12 cellular contexts compared by ENCODE assay signal in the genomic region with DNA sequence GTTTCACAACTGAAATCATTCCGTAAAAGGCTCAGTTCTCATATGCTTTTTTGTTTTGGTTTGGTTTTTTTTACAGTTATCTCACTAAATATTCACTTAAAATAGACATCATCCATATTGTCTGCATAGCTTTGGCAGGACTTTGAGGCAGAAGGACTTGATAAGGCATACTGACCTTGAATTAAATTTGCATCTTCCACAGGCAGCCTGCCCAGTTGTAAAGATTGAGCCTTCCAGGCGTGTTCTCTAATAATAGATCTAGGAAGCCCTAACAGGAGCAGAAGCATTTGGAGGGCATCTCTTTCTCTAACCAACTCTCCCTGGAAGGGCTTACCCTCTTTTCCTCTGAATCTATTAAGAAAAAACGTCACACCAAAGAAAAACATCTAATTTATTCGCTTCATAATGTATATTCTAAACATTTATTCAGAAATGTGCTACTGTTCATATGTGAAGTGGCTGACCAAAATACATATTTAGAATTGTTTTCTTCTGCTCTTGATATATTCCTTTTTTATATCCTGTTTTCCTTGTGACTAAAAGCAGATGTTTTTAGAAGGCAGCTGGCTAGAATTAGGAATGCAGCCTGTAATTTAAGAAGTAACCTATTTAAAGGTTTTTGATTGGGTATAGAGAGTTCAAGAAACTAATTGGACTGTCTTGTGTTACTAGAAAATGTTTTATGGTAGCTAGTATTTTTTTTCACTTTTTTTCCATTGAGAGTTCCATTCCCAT. TPM values are rescaled to one million over a fixed set of nuclear protein-coding genes. Genes with fewer than 3 reads are reported as not detected.
DNase-seq lines count a peak whose midpoint lies in the region; ATAC-seq and TF ChIP-seq lines count a peak whose summit lies in the region.
"Had no signal": no experiment of that assay in that cellular context is flagged by ENCODE, and none has a peak within 500 bp of the region (broad histone marks: within the 10 kb centered on the region; RNA-seq: fewer than 3 reads in every experiment).

No MANE protein-coding gene starts in this region.

- POLR2A ChIA-PET in SK-N-SH (lab: Yijun Ruan, JAX) = no interaction called here
- POLR2A ChIA-PET in activated CD8-positive, alpha-beta T cell treated with anti-CD3 and anti-CD28 coated beads for 36 hours (lab: Charles Lee) = no interaction called here

- H4K20me1 ChIP-seq in SK-N-SH (ENCODE audit: insufficient read depth) = 0 out of 2 replicates have a peak, but pooled peaks cover 11% of the 10 kb centered on the region

- intact Hi-C loops in activated CD8-positive, alpha-beta T cell treated with anti-CD3 and anti-CD28 coated beads for 36 hours (cut with micrococcal nuclease) = no loop called here
- intact Hi-C loops in spleen (cut with DNase I; ENCODE audit: low total_unique reads) = no loop called here

- H3K4me1 ChIP-seq in SK-N-SH (ENCODE audit: control insufficient read depth in 1 of 2, insufficient read depth in 2 of 2, low read depth in 1 of 2, low read length in 1 of 2) (peaks cover 10 to 12% of the 10 kb centered on the region in 2 experiments; a peak in 3 of 4 replicates), spleen (peaks cover 0 to 21% (median 7%) of the 10 kb centered on the region in 6 donors)

- no peak for TF ChIP-seq EP300 in SK-N-SH (IDR thresholded peaks at IDR 0.05; ENCODE audit: borderline replicate concordance in 1 of 2, low read depth in 1 of 2, low read length in 1 of 2)

- peaks cover 57% of the 10 kb centered on the region for H3K4me1 Mint-ChIP-seq in osteocyte (ENCODE audit: unreplicated experiment)
- peaks cover 24% of the 10 kb centered on the region for H3K4me1 Mint-ChIP-seq in activated CD8-positive, alpha-beta T cell treated with anti-CD3 and anti-CD28 coated beads for 36 hours (ENCODE audit: low read depth)
- peaks cover 8% of the 10 kb centered on the region for H3K4me1 Mint-ChIP-seq in activated T-cell treated with anti-CD3 and anti-CD28 coated beads, Interleukin-2, amount 50 U/mL, for 4 hours (ENCODE audit: low read depth)

- no peaks in the 10 kb centered on the region for H3K9me2 ChIP-seq in SK-N-SH

- H3K4me2 ChIP-seq in SK-N-SH = no peak overlapping the region; the same call in 1 of the 2 replicates

- no peak for TF ChIP-seq CTCF in AG09319 (IDR thresholded peaks at IDR 0.05; ENCODE audit: low read depth, low read length)
- TF ChIP-seq CTCF in SK-N-SH (IDR thresholded peaks at IDR 0.05) = no peak
- TF ChIP-seq CTCF in fibroblast of the aortic adventitia (IDR thresholded peaks at IDR 0.05; ENCODE audit: insufficient read depth, low read length) = no peak
- no peak for TF ChIP-seq CTCF in osteocyte (IDR thresholded peaks at IDR 0.05)
- no peak for TF ChIP-seq CTCF in activated CD8-positive, alpha-beta T cell treated with anti-CD3 and anti-CD28 coated beads for 36 hours (IDR thresholded peaks at IDR 0.05)
- TF ChIP-seq CTCF in spleen (IDR thresholded peaks at IDR 0.05 in 8 of 11, conservative IDR thresholded peaks at IDR 0.05 in 3 of 11) = no peak

- H3K79me2 ChIP-seq in SK-N-SH (ENCODE audit: insufficient read depth) = peaks cover 79% of the 10 kb centered on the region

- 50% methylated on average over 4 of the region's 4 CpGs for WGBS in SK-N-SH (ENCODE audit: low lambda C conversion rate)
- 48 to 57% (median 54%) methylated on average over 4 of the region's 4 CpGs for WGBS in spleen, 5 donors

- no peak for ATAC-seq in activated CD8-positive, alpha-beta T cell treated with anti-CD3 and anti-CD28 coated beads for 36 hours
- no peak for ATAC-seq in activated T-cell treated with anti-CD3 and anti-CD28 coated beads, Interleukin-2, amount 50 U/mL, for 4 hours

- H3K27ac Mint-ChIP-seq in osteocyte (ENCODE audit: unreplicated experiment) = peak overlapping the region; percentile 89
- no peak overlapping the region for H3K27ac Mint-ChIP-seq in activated CD8-positive, alpha-beta T cell treated with anti-CD3 and anti-CD28 coated beads for 36 hours
- H3K27ac Mint-ChIP-seq: B cell, IgD-negative memory B cell had no signal

- TF ChIP-seq RAD21 in SK-N-SH (IDR thresholded peaks at IDR 0.05; ENCODE audit: low read length) = 0 out of 2 replicates have a peak, but pooled peaks have one; percentile 4

- H3K9ac ChIP-seq in SK-N-SH = no peak overlapping the region

- no peaks in the 10 kb centered on the region for H3K27me3 Mint-ChIP-seq in osteocyte (ENCODE audit: unreplicated experiment)
- H3K27me3 Mint-ChIP-seq in activated CD8-positive, alpha-beta T cell treated with anti-CD3 and anti-CD28 coated beads for 36 hours = no peaks in the 10 kb centered on the region
- H3K27me3 Mint-ChIP-seq in activated T-cell treated with anti-CD3 and anti-CD28 coated beads, Interleukin-2, amount 50 U/mL, for 4 hours (ENCODE audit: low read depth) = no peaks in the 10 kb centered on the region
- H3K27me3 Mint-ChIP-seq: B cell, IgD-negative memory B cell had no signal

- H3K4me3 ChIP-seq in SK-N-SH (ENCODE audit: low read depth in 2 of 2, low read length in 1 of 2) = no peak overlapping the region
- H3K4me3 ChIP-seq in fibroblast of the aortic adventitia (ENCODE audit: low read depth, low read length) = no peak overlapping the region
- no peak overlapping the region for H3K4me3 ChIP-seq in spleen

- H2AFZ ChIP-seq in SK-N-SH (ENCODE audit: low read depth) = no peak overlapping the region

- H3K27ac ChIP-seq in SK-N-SH (ENCODE audit: low read depth in 2 of 2, low read length in 1 of 2) = peak overlapping the region; percentile 48 to 87
- peak overlapping the region in 4 of 8 donors; percentile 3 to 49 (median 36) for H3K27ac ChIP-seq in spleen
- H3K27ac ChIP-seq: VCaP had no signal

- H3K9me3 ChIP-seq in SK-N-SH (no peaks in the 10 kb centered on the region), spleen (no peaks in the 10 kb centered on the region)

- CTCF ChIA-PET in SK-N-SH (lab: Yijun Ruan, JAX) = interaction anchor here (1.4 kb wide), 1 partner anchor 8 kb away, joined by 4 read pairs; no protein-coding TSS in a partner anchor
- CTCF ChIA-PET in activated CD8-positive, alpha-beta T cell treated with anti-CD3 and anti-CD28 coated beads for 36 hours (lab: Charles Lee) = no interaction called here

- H3K36me3 ChIP-seq in SK-N-SH (replicated peaks in 1 of 2; ENCODE audit: control insufficient read depth in 1 of 2, insufficient read depth in 2 of 2, low read length in 1 of 2) = peaks cover 5 to 10% of the 10 kb centered on the region in 2 experiments
- H3K36me3 ChIP-seq in spleen = peaks cover 0 to 24% (median 0%) of the 10 kb centered on the region in 6 donors

- no peak for TF ChIP-seq POLR2A in spleen (IDR thresholded peaks at IDR 0.05)

- no peaks in the 10 kb centered on the region for H3K9me3 Mint-ChIP-seq in osteocyte (ENCODE audit: unreplicated experiment)
- no peaks in the 10 kb centered on the region for H3K9me3 Mint-ChIP-seq in activated CD8-positive, alpha-beta T cell treated with anti-CD3 and anti-CD28 coated beads for 36 hours
- no peaks in the 10 kb centered on the region for H3K9me3 Mint-ChIP-seq in activated T-cell treated with anti-CD3 and anti-CD28 coated beads, Interleukin-2, amount 50 U/mL, for 4 hours
- H3K9me3 Mint-ChIP-seq: IgD-negative memory B cell had no signal

- peaks cover 9% of the 10 kb centered on the region for H3K36me3 Mint-ChIP-seq in osteocyte (ENCODE audit: unreplicated experiment)
- peaks cover 33% of the 10 kb centered on the region for H3K36me3 Mint-ChIP-seq in activated CD8-positive, alpha-beta T cell treated with anti-CD3 and anti-CD28 coated beads for 36 hours (ENCODE audit: low read depth)
- peaks cover 10% of the 10 kb centered on the region for H3K36me3 Mint-ChIP-seq in activated T-cell treated with anti-CD3 and anti-CD28 coated beads, Interleukin-2, amount 50 U/mL, for 4 hours (ENCODE audit: insufficient read depth)

- no peaks in the 10 kb centered on the region for H3K27me3 ChIP-seq in SK-N-SH (ENCODE audit: insufficient read depth)
- H3K27me3 ChIP-seq in spleen (replicated peaks in 1 of 7) = no peaks in the 10 kb centered on the region

- peaks cover 17% of the 10 kb centered on the region for H3F3A ChIP-seq in SK-N-SH (replicated peaks; ENCODE audit: insufficient read depth)

- peak overlapping the region; percentile 57 for H3K4me3 Mint-ChIP-seq in osteocyte (ENCODE audit: unreplicated experiment)
- no peak overlapping the region for H3K4me3 Mint-ChIP-seq in activated CD8-positive, alpha-beta T cell treated with anti-CD3 and anti-CD28 coated beads for 36 hours
- no peak overlapping the region for H3K4me3 Mint-ChIP-seq in activated T-cell treated with anti-CD3 and anti-CD28 coated beads, Interleukin-2, amount 50 U/mL, for 4 hours
- H3K4me3 Mint-ChIP-seq: B cell, IgD-negative memory B cell had no signal

- DNase-seq in AG09319 (ENCODE audit: extremely low read depth, low read depth) (peak; percentile 18), SK-N-SH (peak; percentile 49), fibroblast of the aortic adventitia (ENCODE audit: low read depth) (peak; percentile 72), osteocyte (ENCODE audit: extremely low spot score, unreplicated experiment) (no peak), D341Med (ENCODE audit: low spot score) (no peak), spleen (no peak)
- DNase-seq in activated CD8-positive, alpha-beta T cell treated with anti-CD3 and anti-CD28 coated beads for 36 hours = no peak
- DNase-seq in activated T-cell treated with anti-CD3 and anti-CD28 coated beads, Interleukin-2, amount 50 U/mL, for 4 hours = no peak
- DNase-seq: NCI-H2081 had no signal

TF ChIP-seq in SK-N-SH, 30 proteins besides CTCF, POLR2A, EP300 and RAD21 (continues in another document):
- TF ChIP-seq FOXJ3 (CRISPR knock-in tag; IDR thresholded peaks at IDR 0.05) (no peak), FOSL2 (IDR thresholded peaks at IDR 0.05; ENCODE audit: borderline replicate concordance, low read depth) (no peak), GATA2 (CRISPR knock-in tag; IDR thresholded peaks at IDR 0.05) (no peak), NRF1 (IDR thresholded peaks at IDR 0.05; ENCODE audit: low read depth, low read length) (no peak), YY1 (IDR thresholded peaks at IDR 0.05; ENCODE audit: low read depth) (no peak)
- TF ChIP-seq, protein P1, sequence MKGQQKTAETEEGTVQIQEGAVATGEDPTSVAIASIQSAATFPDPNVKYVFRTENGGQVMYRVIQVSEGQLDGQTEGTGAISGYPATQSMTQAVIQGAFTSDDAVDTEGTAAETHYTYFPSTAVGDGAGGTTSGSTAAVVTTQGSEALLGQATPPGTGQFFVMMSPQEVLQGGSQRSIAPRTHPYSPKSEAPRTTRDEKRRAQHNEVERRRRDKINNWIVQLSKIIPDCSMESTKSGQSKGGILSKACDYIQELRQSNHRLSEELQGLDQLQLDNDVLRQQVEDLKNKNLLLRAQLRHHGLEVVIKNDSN (IDR thresholded peaks at IDR 0.05; ENCODE audit: borderline replicate concordance, low read depth) = no peak

RNA-seq across cellular contexts. Expression of a gene that starts 20.2 kb away (rescaled TPM):
- 14.0 and 17.5 TPM in 2 replicates for polyA plus RNA-seq in SK-N-SH (2012; rRNA removed)
- polyA plus RNA-seq in SK-N-SH (2012; cell fraction: cytosol; rRNA removed) = 23.3 and 24.5 TPM in 2 replicates
- polyA plus RNA-seq in SK-N-SH (2012; cell fraction: nucleus; rRNA removed) = 10.0 and 13.0 TPM in 2 replicates
- 25.2 and 54.7 TPM in 2 replicates for total RNA-seq in fibroblast of the aortic adventitia (ENCODE audit: low replicate concordance)
- total RNA-seq in osteocyte = 50.5 and 53.3 TPM in 2 replicates
- total RNA-seq in activated CD8-positive, alpha-beta T cell treated with anti-CD3 and anti-CD28 coated beads for 36 hours = 10 to 100 TPM; 30.4 to 31.1 TPM
- 10 to 100 TPM; 18.6 to 30.3 (median 20.1) TPM for total RNA-seq in spleen
- 1 to 10 TPM; 5.3 to 9.7 (median 8.4) TPM for polyA plus RNA-seq in spleen
- total RNA-seq in activated T-cell treated with anti-CD3 and anti-CD28 coated beads, Interleukin-2, amount 50 U/mL, for 4 hours = 10 to 100 TPM; 34.5 to 35.1 (median 34.9) TPM

Comparison
In these comparisons a context has a peak if more than half of its experiments do, and no peak if none do; other contexts are left out.
1. DNase-seq: peak in AG09319 (single experiment), SK-N-SH (single experiment) and fibroblast of the aortic adventitia (single experiment); none in osteocyte (single experiment), D341Med (single experiment), activated CD8-positive, alpha-beta T cell treated with anti-CD3 and anti-CD28 coated beads for 36 hours (single experiment), spleen (single experiment) and activated T-cell treated with anti-CD3 and anti-CD28 coated beads, Interleukin-2, amount 50 U/mL, for 4 hours (single experiment).